ENCODE assay signal across 24 cellular contexts in the genomic region with DNA sequence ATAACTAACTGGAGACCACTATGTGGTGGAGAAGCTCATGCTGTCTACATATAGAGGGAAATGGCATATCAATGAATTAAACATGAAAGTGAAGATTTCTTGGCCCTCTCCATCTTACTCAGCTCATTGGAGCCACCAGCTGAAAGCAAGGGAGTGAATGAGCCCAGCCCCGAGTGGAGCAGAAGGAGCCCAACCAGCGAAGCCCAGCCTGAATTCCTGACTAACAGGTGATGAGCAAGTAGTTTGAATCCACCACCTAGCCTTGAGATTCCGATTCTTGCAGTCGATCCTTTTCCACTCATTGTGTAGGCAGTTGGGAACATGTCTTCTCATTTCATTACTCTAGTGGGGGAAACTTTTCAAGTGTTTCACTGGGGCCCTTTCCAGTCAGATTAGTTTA.
"Had no signal": no experiment of that assay in that cellular context is flagged by ENCODE, and none has a peak within 500 bp of the region (broad histone marks: within the 10 kb centered on the region; RNA-seq: fewer than 3 reads in every experiment).

No MANE protein-coding gene starts in this region.

- FAIRE-seq: frontal cortex, islet of Langerhans had no signal

- H3K9me3 ChIP-seq: left lung, mucosa of descending colon, psoas muscle, sigmoid colon, thoracic aorta, tibial nerve, vagina had no signal

- ATAC-seq: effector memory CD8-positive, alpha-beta T cell; left cardiac atrium; left lung; mucosa of descending colon; natural killer cell treated with Interleukin-12 subunit alpha and Interleukin-12 subunit beta and Interleukin-15 and Interleukin-18, amount 100 ng/mL, for 72 hours; psoas muscle; right cardiac atrium; stimulated activated memory B cell treated with anti-CD40 and anti-IgM and Interleukin-4, amounts not matched to agents 10 μg/mL and 1 μg/mL and 100 μg/mL, for 72 hours; stimulated activated naive CD8-positive, alpha-beta T cell treated with anti-CD3 and anti-CD28 coated beads, Interleukin-15, Interleukin-2, amounts not matched to agents 100 U/mL and 50 U/mL, for 24 hours had no signal

- H3K4me3 ChIP-seq: left lung, mucosa of descending colon, psoas muscle, sigmoid colon, thoracic aorta, tibial nerve, vagina had no signal

- DNase-seq: cortex of kidney; effector memory CD8-positive, alpha-beta T cell; head of caudate nucleus; left cardiac atrium; left lung; mesenchymal stem cell; mucosa of descending colon; naive B cell; nucleus accumbens; psoas muscle; right cardiac atrium; sigmoid colon; stimulated activated CD4-positive, alpha-beta T cell treated with anti-CD3 and anti-CD28 coated beads, Interleukin-2, amount 100 ng/mL, for 24 hours; stimulated activated CD4-positive, alpha-beta T cell treated with anti-CD3 and anti-CD28 coated beads, Interleukin-4, amount 100 ng/mL, for 24 hours; stimulated activated naive CD8-positive, alpha-beta T cell treated with anti-CD3 and anti-CD28 coated beads, Interleukin-15, Interleukin-2, amounts not matched to agents 100 U/mL and 50 U/mL, for 24 hours had no signal

- H3K36me3 ChIP-seq: left lung, sigmoid colon, thoracic aorta, tibial nerve, vagina had no signal

- H3K27ac Mint-ChIP-seq: effector memory CD8-positive, alpha-beta T cell; natural killer cell treated with Interleukin-12 subunit alpha and Interleukin-12 subunit beta and Interleukin-15 and Interleukin-18, amount 100 ng/mL, for 72 hours; stimulated activated memory B cell treated with anti-CD40 and anti-IgM and Interleukin-4, amounts not matched to agents 10 μg/mL and 1 μg/mL and 100 μg/mL, for 72 hours had no signal

- H3K4me1 ChIP-seq: left lung, psoas muscle, tibial nerve, vagina had no signal

- H3K4me3 Mint-ChIP-seq: effector memory CD8-positive, alpha-beta T cell; mesothelial cell of epicardium; naive B cell; natural killer cell treated with Interleukin-12 subunit alpha and Interleukin-12 subunit beta and Interleukin-15 and Interleukin-18, amount 100 ng/mL, for 72 hours; neural crest cell; stimulated activated memory B cell treated with anti-CD40 and anti-IgM and Interleukin-4, amounts not matched to agents 10 μg/mL and 1 μg/mL and 100 μg/mL, for 72 hours had no signal

- H3K36me3 Mint-ChIP-seq: mesothelial cell of epicardium; natural killer cell treated with Interleukin-12 subunit alpha and Interleukin-12 subunit beta and Interleukin-15 and Interleukin-18, amount 100 ng/mL, for 72 hours; stimulated activated memory B cell treated with anti-CD40 and anti-IgM and Interleukin-4, amounts not matched to agents 10 μg/mL and 1 μg/mL and 100 μg/mL, for 72 hours had no signal

- H3K27me3 ChIP-seq: left lung, sigmoid colon, tibial nerve, vagina had no signal

- H3K4me1 Mint-ChIP-seq: naive B cell; stimulated activated memory B cell treated with anti-CD40 and anti-IgM and Interleukin-4, amounts not matched to agents 10 μg/mL and 1 μg/mL and 100 μg/mL, for 72 hours had no signal

- H3K9me3 Mint-ChIP-seq: effector memory CD8-positive, alpha-beta T cell; naive B cell; natural killer cell treated with Interleukin-12 subunit alpha and Interleukin-12 subunit beta and Interleukin-15 and Interleukin-18, amount 100 ng/mL, for 72 hours; neural crest cell; stimulated activated memory B cell treated with anti-CD40 and anti-IgM and Interleukin-4, amounts not matched to agents 10 μg/mL and 1 μg/mL and 100 μg/mL, for 72 hours had no signal

- H3K27ac ChIP-seq: left lung, psoas muscle, sigmoid colon, thoracic aorta, tibial nerve, vagina had no signal
